In genomic region chr1:20376880-20377494, GRCh38 we compare ENCODE assay signal across 8 cellular contexts.
DNase-seq lines count a peak whose midpoint lies in the region; ATAC-seq and TF ChIP-seq lines count a peak whose summit lies in the region.

No MANE protein-coding gene starts in this region.

- peak; percentile 96 for ATAC-seq in WTC11
- ATAC-seq in left colon, result peak; percentile 83
- ATAC-seq in HG03520 (IDR thresholded peaks at IDR 0.05; ENCODE audit: unreplicated experiment), result no peak

- CTCF ChIA-PET in WTC11 (lab: Charles Lee), result interaction anchor here (0.5 to 2.8 kb wide), 31 partner anchors 8 to 445 kb away, joined by 3 to 17 read pairs (median 4); no protein-coding TSS in a partner anchor
- CTCF ChIA-PET in mammary epithelial cell (lab: Charles Lee; ENCODE audit: low non-redundant PET), result interaction anchor here (0.6 kb wide), 1 partner anchor 211 kb away, joined by 3 read pairs; no protein-coding TSS in a partner anchor

- H2AFZ ChIP-seq in Loucy (ENCODE audit: low read length) (peak overlapping the region; percentile 56; the same call in 1 of the 2 replicates), mammary epithelial cell (ENCODE audit: low read depth, low read length) (no peak overlapping the region)

- no peaks in the 10 kb centered on the region for H3K9me2 ChIP-seq in Loucy (replicated peaks; ENCODE audit: low read depth, low read length)

- peak; percentile 65 for DNase-seq in Daoy (ENCODE audit: low read depth)
- peak; percentile 85 for DNase-seq in WTC11 (ENCODE audit: low spot score)
- DNase-seq in mammary epithelial cell, result peak; percentile 28
- DNase-seq in left colon, result peak in 1 of 2 donors; percentile 51
- peak; percentile 35 to 40 (median 40) for DNase-seq in stimulated activated CD4-positive, alpha-beta T cell treated with anti-CD3 and anti-CD28 coated beads, TNF-alpha, amount 100 ng/mL, for 48 hours (ENCODE audit: low read depth in 3 of 3)
- DNase-seq in DMS79 treated with DMSO at 0.1 percent for 48 hours (lab: John Stamatoyannopoulos, UW), result no peak

- no peak overlapping the region for H3K27ac ChIP-seq in mammary epithelial cell (ENCODE audit: insufficient read depth, low read depth, low read length)

- 0 out of 2 replicates have a peak, but pooled peaks cover 6% of the 10 kb centered on the region for H3K4me1 Mint-ChIP-seq in WTC11

- BruUV-seq in mammary epithelial cell (replicated peaks; lab: Mats Ljungman, UMichigan), result no TSS peak

- POLR2A ChIA-PET in WTC11 (lab: Charles Lee), result interaction anchor here (0.6 kb wide), 1 partner anchor 9 kb away, joined by 3 read pairs; no protein-coding TSS in a partner anchor

- 54% methylated on average over 8 of the region's 8 CpGs for WGBS in mammary epithelial cell (ENCODE audit: low coverage, missing lambda C conversion rate)

- intact Hi-C loops in mammary epithelial cell (cut with micrococcal nuclease), result loop anchor here (1.0 to 5.0 kb wide), 3 partner anchors 50 to 160 kb away; no protein-coding TSS in a partner anchor
- intact Hi-C loops in left colon (cut with DNase I, micrococcal nuclease), result no loop called here

- TF ChIP-seq CTCF in Loucy (conservative IDR thresholded peaks at IDR 0.05; ENCODE audit: low read length) (peak; percentile 80), WTC11 (IDR thresholded peaks at IDR 0.05) (peak; percentile 67), mammary epithelial cell (conservative IDR thresholded peaks at IDR 0.05 in 1 of 2, IDR thresholded peaks at IDR 0.05 in 1 of 2; ENCODE audit: extremely low read depth in 1 of 2, insufficient read depth in 1 of 2, low read depth in 1 of 2, low read length in 2 of 2) (peak; percentile 82 to 86)

- dilution Hi-C loops in mammary epithelial cell (cut with HindIII; ENCODE audit: low sequenced_read_pairs), result loop anchor here (10.0 kb wide), 1 partner anchor 88 kb away; no protein-coding TSS in a partner anchor

- H3K36me3 ChIP-seq in Loucy (ENCODE audit: insufficient read depth, low read length) (no peaks in the 10 kb centered on the region), mammary epithelial cell (ENCODE audit: insufficient read depth, low read length) (no peaks in the 10 kb centered on the region)

- no peaks in the 10 kb centered on the region for H3F3A ChIP-seq in Loucy (ENCODE audit: low read depth)

- peaks cover 62% of the 10 kb centered on the region for H3K27me3 Mint-ChIP-seq in WTC11 (ENCODE audit: low read depth)

- no peaks in the 10 kb centered on the region for H3K27me3 ChIP-seq in Loucy (ENCODE audit: insufficient read depth, low read length, poor library complexity, severe bottlenecking)
- H3K27me3 ChIP-seq in mammary epithelial cell (ENCODE audit: insufficient read depth, low read length), result no peaks in the 10 kb centered on the region

- H3K36me3 Mint-ChIP-seq in WTC11, result no peaks in the 10 kb centered on the region

- H3K4me1 ChIP-seq in Loucy (ENCODE audit: insufficient read depth, low read length, poor library complexity, severe bottlenecking) (no peaks in the 10 kb centered on the region), mammary epithelial cell (ENCODE audit: insufficient read depth, low read length) (peaks cover 29% of the 10 kb centered on the region)

- no peak overlapping the region for H3K9ac ChIP-seq in Loucy (ENCODE audit: low read depth, low read length, poor library complexity, severe bottlenecking)
- H3K9ac ChIP-seq in mammary epithelial cell (ENCODE audit: insufficient read depth, low read length), result no peak overlapping the region

- H3K4me3 Mint-ChIP-seq in WTC11, result no peak overlapping the region

- H3K4me3 ChIP-seq in Loucy (ENCODE audit: low read length, poor library complexity, severe bottlenecking), result no peak overlapping the region
- H3K4me3 ChIP-seq in mammary epithelial cell (replicated peaks in 1 of 3; ENCODE audit: insufficient read depth in 1 of 3, low read depth in 2 of 3, low read length in 3 of 3), result no peak overlapping the region

- H3K9me3 ChIP-seq in Loucy (ENCODE audit: insufficient read depth, low read depth, low read length), result no peaks in the 10 kb centered on the region
- no peaks in the 10 kb centered on the region for H3K9me3 ChIP-seq in mammary epithelial cell (replicated peaks; ENCODE audit: insufficient read depth, low read length)

- H4K20me1 ChIP-seq in Loucy (ENCODE audit: insufficient read depth, low read length, poor library complexity, severe bottlenecking) (no peaks in the 10 kb centered on the region), mammary epithelial cell (ENCODE audit: insufficient read depth, low read length) (no peaks in the 10 kb centered on the region)

- no peak overlapping the region for H3K27ac Mint-ChIP-seq in WTC11

- H3K79me2 ChIP-seq in Loucy (ENCODE audit: insufficient read depth, low read length), result no peaks in the 10 kb centered on the region
- no peaks in the 10 kb centered on the region for H3K79me2 ChIP-seq in mammary epithelial cell (ENCODE audit: insufficient read depth, low read length)

- H3K4me2 ChIP-seq in Loucy (ENCODE audit: low read depth, low read length, poor library complexity, severe bottlenecking) (no peak overlapping the region), mammary epithelial cell (ENCODE audit: insufficient read depth, low read depth, low read length) (no peak overlapping the region)

- in situ Hi-C loops in mammary epithelial cell (cut with MboI; ENCODE audit: low sequenced_read_pairs in 2 of 2), result loop anchor here in 1 of 2 donors (5.0 kb wide), 1 partner anchor 115 kb away; no protein-coding TSS in a partner anchor

- no peaks in the 10 kb centered on the region for H3K9me3 Mint-ChIP-seq in WTC11

TF ChIP-seq in WTC11, 78 proteins besides CTCF, POLR2A, EP300 and RAD21:
- TF ChIP-seq CREB1 (CRISPR knock-in tag; IDR thresholded peaks at IDR 0.05), result no peak
- TF ChIP-seq MAX (CRISPR knock-in tag; IDR thresholded peaks at IDR 0.05), result peak; percentile 49; the same call in 1 of the 2 replicates
